Comparison of ENCODE assay signal across 29 cellular contexts in genomic region chr6:160253242-160253641, GRCh38. TPM values are rescaled to one million over a fixed set of nuclear protein-coding genes. Genes with fewer than 3 reads are reported as not detected.
"Had no signal": no experiment of that assay in that cellular context is flagged by ENCODE, and none has a peak within 500 bp of the region (broad histone marks: within the 10 kb centered on the region; RNA-seq: fewer than 3 reads in every experiment).

No MANE protein-coding gene starts in this region.

- H3K27ac Mint-ChIP-seq: activated B cell treated with CpG ODN at 0.5 μM for 24 hours; activated CD8-positive, alpha-beta T cell treated with anti-CD3 and anti-CD28 coated beads for 36 hours; activated naive CD4-positive, alpha-beta T cell treated with anti-CD3 and anti-CD28 coated beads, Interleukin-2, amount 50 U/mL, for 24 hours; activated naive CD8-positive, alpha-beta T cell treated with anti-CD3 and anti-CD28 coated beads, Interleukin-2, amount 50 U/mL, for 24 hours; activated T-helper 2 cell treated with anti-CD3 and anti-CD28 coated beads, Interferon-gamma antibody, Interleukin-2, Interleukin-4, amounts not matched to agents 10 μg/mL and 5 μg/mL and 100 μg/mL, durations not matched to agents 14 hours and 24 hours and 36 hours; naive thymus-derived CD4-positive, alpha-beta T cell; stimulated activated naive B cell treated with anti-CD40 and anti-IgM and Interleukin-4, amounts not matched to agents 10 μg/mL and 1 μg/mL and 100 μg/mL, for 72 hours; T-helper 2 cell treated with Interferon-gamma antibody and Interleukin-4, amounts not matched to agents 5 μg/mL and 100 μg/mL, for 36 hours had no signal

- ATAC-seq: activated naive CD8-positive, alpha-beta T cell treated with anti-CD3 and anti-CD28 coated beads, Interleukin-2, amount 50 U/mL, for 24 hours; gastroesophageal sphincter; heart left ventricle; naive thymus-derived CD4-positive, alpha-beta T cell; stimulated activated naive B cell treated with anti-CD40 and anti-IgM and Interleukin-4, amounts not matched to agents 10 μg/mL and 1 μg/mL and 100 μg/mL, for 72 hours had no signal

- H3K36me3 ChIP-seq: gastroesophageal sphincter, heart left ventricle, left ventricle myocardium inferior, pancreas, prostate gland, stomach, thyroid gland, upper lobe of left lung, vagina had no signal

- DNase-seq: activated B cell treated with CpG ODN at 0.5 μM for 24 hours; activated CD4-positive, alpha-beta T cell treated with anti-CD3 and anti-CD28 coated beads, Interleukin-2, amount 50 U/mL, for 1 hour; activated CD8-positive, alpha-beta T cell treated with anti-CD3 and anti-CD28 coated beads for 36 hours; activated naive CD8-positive, alpha-beta T cell treated with anti-CD3 and anti-CD28 coated beads, Interleukin-2, amount 50 U/mL, for 24 hours; activated T-cell treated with anti-CD3 and anti-CD28 coated beads, Interleukin-2, amount 50 U/mL, for 48 hours; amygdala; caudate nucleus; heart left ventricle; left ventricle myocardium inferior; midbrain; naive thymus-derived CD4-positive, alpha-beta T cell; nucleus accumbens; pancreas; stimulated activated CD4-positive, alpha-beta T cell treated with anti-CD3 and anti-CD28 coated beads, Interleukin-2, amount 100 ng/mL, for 24 hours; stimulated activated naive B cell treated with anti-CD40 and anti-IgM and Interleukin-4, amounts not matched to agents 10 μg/mL and 1 μg/mL and 100 μg/mL, for 72 hours; stomach; thyroid gland; upper lobe of left lung had no signal

- H3K4me3 Mint-ChIP-seq: activated B cell treated with CpG ODN at 0.5 μM for 24 hours; activated CD8-positive, alpha-beta T cell treated with anti-CD3 and anti-CD28 coated beads for 36 hours; activated naive CD4-positive, alpha-beta T cell treated with anti-CD3 and anti-CD28 coated beads, Interleukin-2, amount 50 U/mL, for 24 hours; activated naive CD8-positive, alpha-beta T cell treated with anti-CD3 and anti-CD28 coated beads, Interleukin-2, amount 50 U/mL, for 24 hours; naive thymus-derived CD4-positive, alpha-beta T cell; stimulated activated naive B cell treated with anti-CD40 and anti-IgM and Interleukin-4, amounts not matched to agents 10 μg/mL and 1 μg/mL and 100 μg/mL, for 72 hours; T-helper 2 cell treated with Interferon-gamma antibody and Interleukin-4, amounts not matched to agents 5 μg/mL and 100 μg/mL, for 36 hours had no signal

- H3K4me2 ChIP-seq: smooth muscle cell had no signal

- H3K4me1 ChIP-seq: gastroesophageal sphincter, heart left ventricle, left ventricle myocardium inferior, pancreas, prostate gland, thyroid gland, upper lobe of left lung had no signal

- H3K27me3 ChIP-seq: gastroesophageal sphincter, stomach, thyroid gland, upper lobe of left lung, vagina had no signal

- H3K27ac ChIP-seq: gastroesophageal sphincter, heart left ventricle, left ventricle myocardium inferior, prostate gland, stomach, thyroid gland, upper lobe of left lung, vagina had no signal

- H3K4me3 ChIP-seq: gastroesophageal sphincter, heart left ventricle, left ventricle myocardium inferior, pancreas, prostate gland, smooth muscle cell, stomach, thyroid gland, upper lobe of left lung, vagina had no signal

- H3K4me1 Mint-ChIP-seq: activated B cell treated with CpG ODN at 0.5 μM for 24 hours; activated naive CD4-positive, alpha-beta T cell treated with anti-CD3 and anti-CD28 coated beads, Interleukin-2, amount 50 U/mL, for 24 hours; naive thymus-derived CD4-positive, alpha-beta T cell; stimulated activated naive B cell treated with anti-CD40 and anti-IgM and Interleukin-4, amounts not matched to agents 10 μg/mL and 1 μg/mL and 100 μg/mL, for 72 hours had no signal

- H3K9me3 Mint-ChIP-seq: activated B cell treated with CpG ODN at 0.5 μM for 24 hours; activated CD8-positive, alpha-beta T cell treated with anti-CD3 and anti-CD28 coated beads for 36 hours; activated naive CD4-positive, alpha-beta T cell treated with anti-CD3 and anti-CD28 coated beads, Interleukin-2, amount 50 U/mL, for 24 hours; activated naive CD8-positive, alpha-beta T cell treated with anti-CD3 and anti-CD28 coated beads, Interleukin-2, amount 50 U/mL, for 24 hours; activated T-helper 2 cell treated with anti-CD3 and anti-CD28 coated beads, Interferon-gamma antibody, Interleukin-2, Interleukin-4, amounts not matched to agents 10 μg/mL and 5 μg/mL and 100 μg/mL, durations not matched to agents 14 hours and 24 hours and 36 hours; naive thymus-derived CD4-positive, alpha-beta T cell; stimulated activated naive B cell treated with anti-CD40 and anti-IgM and Interleukin-4, amounts not matched to agents 10 μg/mL and 1 μg/mL and 100 μg/mL, for 72 hours; T-helper 2 cell treated with Interferon-gamma antibody and Interleukin-4, amounts not matched to agents 5 μg/mL and 100 μg/mL, for 36 hours had no signal

- H3K9me3 ChIP-seq: gastroesophageal sphincter, heart left ventricle, left ventricle myocardium inferior, pancreas, prostate gland, stomach, thyroid gland, upper lobe of left lung, vagina had no signal

- H3K36me3 Mint-ChIP-seq: activated naive CD4-positive, alpha-beta T cell treated with anti-CD3 and anti-CD28 coated beads, Interleukin-2, amount 50 U/mL, for 24 hours; naive thymus-derived CD4-positive, alpha-beta T cell; stimulated activated naive B cell treated with anti-CD40 and anti-IgM and Interleukin-4, amounts not matched to agents 10 μg/mL and 1 μg/mL and 100 μg/mL, for 72 hours had no signal

- FAIRE-seq: endothelial cell of umbilical vein, pancreas had no signal

RNA-seq across cellular contexts. Expression of gene SLC22A2, which starts 5.4 kb away (rescaled TPM):
- total RNA-seq: activated B cell treated with CpG ODN at 0.5 μM for 24 hours; activated CD8-positive, alpha-beta T cell treated with anti-CD3 and anti-CD28 coated beads for 36 hours; activated T-helper 2 cell treated with anti-CD3 and anti-CD28 coated beads, Interferon-gamma antibody, Interleukin-2, Interleukin-4, amounts not matched to agents 10 μg/mL and 5 μg/mL and 100 μg/mL, durations not matched to agents 14 hours and 24 hours and 36 hours; endothelial cell of umbilical vein; fibroblast of lung; heart left ventricle; left ventricle myocardium inferior; lung microvascular endothelial cell; naive thymus-derived CD4-positive, alpha-beta T cell; pancreas; prostate gland; stomach; thyroid gland; upper lobe of left lung; vagina had no signal
- polyA plus RNA-seq: endothelial cell of umbilical vein; fibroblast of lung; heart left ventricle; naive thymus-derived CD4-positive, alpha-beta T cell; neural cell; pancreas; stomach had no signal
